ENCODE assay signal across 20 cellular contexts in genomic region chr10:7523656-7524055, GRCh38.
"Had no signal": no experiment of that assay in that cellular context is flagged by ENCODE, and none has a peak within 500 bp of the region (broad histone marks: within the 10 kb centered on the region; RNA-seq: fewer than 3 reads in every experiment).

No MANE protein-coding gene starts in this region.

- H3K4me3 Mint-ChIP-seq: activated naive CD4-positive, alpha-beta T cell treated with anti-CD3 and anti-CD28 coated beads for 36 hours; activated T-cell treated with anti-CD3 and anti-CD28 coated beads, Interleukin-2, amount 50 U/mL, for 72 hours; immature natural killer cell; natural killer cell; T-cell; T-helper 2 cell treated with Interferon-gamma antibody and Interleukin-4, amounts not matched to agents 5 μg/mL and 100 μg/mL, for 36 hours had no signal

- DNase-seq: activated CD4-positive, alpha-beta T cell treated with anti-CD3 and anti-CD28 coated beads, Interleukin-2, amount 50 U/mL, for 1 hour; activated CD4-positive, CD25-positive, alpha-beta regulatory T cell treated with anti-CD3 and anti-CD28 coated beads, Interleukin-2, amount 50 U/mL, for 72 hours; activated effector memory CD4-positive, alpha-beta T cell treated with Interleukin-2 at 50 U/mL for 16 hours; activated naive CD4-positive, alpha-beta T cell treated with anti-CD3 and anti-CD28 coated beads for 36 hours; activated T-cell treated with anti-CD3 and anti-CD28 coated beads, Interleukin-2, amount 50 U/mL, for 72 hours; anterior cingulate cortex; body of pancreas; effector CD4-positive, alpha-beta T cell; foreskin melanocyte; immature natural killer cell; left ventricle myocardium inferior; midbrain; natural killer cell; spleen; stimulated activated CD4-positive, alpha-beta T cell treated with anti-CD3 and anti-CD28 coated beads, Interleukin-4, amount 100 ng/mL, for 1 hour; stimulated activated naive CD8-positive, alpha-beta T cell treated with anti-CD3 and anti-CD28 coated beads, Interleukin-15, Interleukin-2, amounts not matched to agents 100 U/mL and 50 U/mL, for 24 hours; T-cell; upper lobe of left lung had no signal

- H3K27me3 ChIP-seq: body of pancreas, upper lobe of left lung had no signal

- ATAC-seq: activated T-cell treated with anti-CD3 and anti-CD28 coated beads, Interleukin-2, amount 50 U/mL, for 72 hours; body of pancreas; natural killer cell; stimulated activated naive CD8-positive, alpha-beta T cell treated with anti-CD3 and anti-CD28 coated beads, Interleukin-15, Interleukin-2, amounts not matched to agents 100 U/mL and 50 U/mL, for 24 hours; T-cell had no signal

- H3K4me1 ChIP-seq: body of pancreas, left ventricle myocardium inferior, upper lobe of left lung had no signal

- H3K9me3 ChIP-seq: body of pancreas, left ventricle myocardium inferior, spleen, upper lobe of left lung had no signal

- H3K36me3 ChIP-seq: left ventricle myocardium inferior, spleen, upper lobe of left lung had no signal

- H3K36me3 Mint-ChIP-seq: immature natural killer cell, natural killer cell, T-cell had no signal

- H3K27ac Mint-ChIP-seq: activated naive CD4-positive, alpha-beta T cell treated with anti-CD3 and anti-CD28 coated beads for 36 hours; activated T-cell treated with anti-CD3 and anti-CD28 coated beads, Interleukin-2, amount 50 U/mL, for 72 hours; natural killer cell; T-cell; T-helper 2 cell treated with Interferon-gamma antibody and Interleukin-4, amounts not matched to agents 5 μg/mL and 100 μg/mL, for 36 hours had no signal

- H3K4me3 ChIP-seq: body of pancreas, left ventricle myocardium inferior, spleen, upper lobe of left lung had no signal

- H3K27me3 Mint-ChIP-seq: T-cell had no signal

- H3K9me3 Mint-ChIP-seq: activated naive CD4-positive, alpha-beta T cell treated with anti-CD3 and anti-CD28 coated beads for 36 hours; activated T-cell treated with anti-CD3 and anti-CD28 coated beads, Interleukin-2, amount 50 U/mL, for 72 hours; immature natural killer cell; natural killer cell; T-cell; T-helper 2 cell treated with Interferon-gamma antibody and Interleukin-4, amounts not matched to agents 5 μg/mL and 100 μg/mL, for 36 hours had no signal

- H3K27ac ChIP-seq: body of pancreas, left ventricle myocardium inferior, spleen, upper lobe of left lung, VCaP had no signal
